In the genomic region with DNA sequence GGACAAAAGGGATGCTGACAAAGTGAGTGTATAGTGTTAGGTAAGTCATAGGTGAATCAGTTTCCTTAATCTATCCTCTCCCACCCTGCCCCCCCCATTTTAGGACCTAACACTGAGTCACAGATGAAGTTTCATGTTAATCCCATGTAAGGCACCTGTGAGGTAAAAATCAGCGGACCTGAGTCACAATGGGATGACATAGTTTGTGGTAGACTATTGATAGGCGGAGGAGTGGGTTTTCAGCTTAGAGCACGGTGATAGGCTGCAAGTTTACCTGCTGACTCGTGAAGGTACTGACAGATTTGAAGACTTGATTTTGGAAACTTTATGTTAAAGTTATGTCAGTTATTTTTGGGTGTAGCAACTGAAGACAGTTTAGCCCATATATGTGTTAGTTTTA, we compare ENCODE assay signal across 8 cellular contexts. TPM values are rescaled to one million over a fixed set of nuclear protein-coding genes. Genes with fewer than 3 reads are reported as not detected.
DNase-seq lines count a peak whose midpoint lies in the region; ATAC-seq and TF ChIP-seq lines count a peak whose summit lies in the region.

No MANE protein-coding gene starts in this region.

- ATAC-seq in psoas muscle (no peak), GM21381 (IDR thresholded peaks at IDR 0.05; ENCODE audit: unreplicated experiment) (no peak)

- H3K4me3 ChIP-seq in esophagus (ENCODE audit: low read depth in 1 of 2, low read length in 2 of 2) (peak overlapping the region; percentile 84 to 89), psoas muscle (peak overlapping the region; percentile 91)

- H3K27ac Mint-ChIP-seq in activated CD4-positive, alpha-beta memory T cell treated with anti-CD3 and anti-CD28 coated beads for 36 hours: peak overlapping the region; percentile 96

- intact Hi-C loops in activated CD4-positive, alpha-beta memory T cell treated with anti-CD3 and anti-CD28 coated beads for 36 hours (cut with micrococcal nuclease): loop anchor here (1.0 to 10.0 kb wide), 12 partner anchors 69 to 1511 kb away; partner anchors contain the start of genes ACBD6, FAM20B, IER5 and QSOX1
- intact Hi-C loops in psoas muscle (cut with DNase I): loop anchor here (2.0 to 10.0 kb wide), 2 partner anchors 71 to 291 kb away; partner anchors contain the start of gene CEP350 (in 2 of the 2)

- H3K27me3 ChIP-seq in esophagus (ENCODE audit: control insufficient read depth in 1 of 2, insufficient read depth in 2 of 2, low read length in 2 of 2) (no peaks in the 10 kb centered on the region), psoas muscle (ENCODE audit: insufficient read depth in 3 of 3, low read length in 2 of 3) (no peaks in the 10 kb centered on the region)

- no peaks in the 10 kb centered on the region for H3K27me3 Mint-ChIP-seq in activated CD4-positive, alpha-beta memory T cell treated with anti-CD3 and anti-CD28 coated beads for 36 hours

- H3K9me3 Mint-ChIP-seq in activated CD4-positive, alpha-beta memory T cell treated with anti-CD3 and anti-CD28 coated beads for 36 hours: no peaks in the 10 kb centered on the region

- H3K4me1 ChIP-seq in esophagus (ENCODE audit: control insufficient read depth in 2 of 2, insufficient read depth in 2 of 2, low read length in 1 of 2): no peaks in the 10 kb centered on the region
- peaks cover 53% of the 10 kb centered on the region for H3K4me1 ChIP-seq in psoas muscle

- H3K36me3 Mint-ChIP-seq in activated CD4-positive, alpha-beta memory T cell treated with anti-CD3 and anti-CD28 coated beads for 36 hours: peaks cover 18% of the 10 kb centered on the region

- H3K9me3 ChIP-seq in esophagus (ENCODE audit: control insufficient read depth in 2 of 2, insufficient read depth in 1 of 2, low read depth in 1 of 2, low read length in 1 of 2) (no peaks in the 10 kb centered on the region), psoas muscle (no peaks in the 10 kb centered on the region)

- CTCF ChIA-PET in activated CD4-positive, alpha-beta memory T cell treated with anti-CD3 and anti-CD28 coated beads for 36 hours (lab: Charles Lee): interaction anchor here (0.7 to 3.2 kb wide), 4 partner anchors 40 to 293 kb away, joined by 3 to 11 read pairs (median 4); no protein-coding TSS in a partner anchor

- peak overlapping the region; percentile 86 for H3K4me3 Mint-ChIP-seq in activated CD4-positive, alpha-beta memory T cell treated with anti-CD3 and anti-CD28 coated beads for 36 hours

- peak; percentile 54 for DNase-seq in HPDE6-E6E7 (ENCODE audit: extremely low spot score)
- peak; percentile 81 for DNase-seq in activated CD4-positive, alpha-beta memory T cell treated with anti-CD3 and anti-CD28 coated beads for 36 hours
- no peak for DNase-seq in psoas muscle
- no peak for DNase-seq in COLO829 (ENCODE audit: low spot score)
- no peak for DNase-seq in NCI-H2196 (lab: John Stamatoyannopoulos, UW; ENCODE audit: unreplicated experiment)

- H3K4me1 Mint-ChIP-seq in activated CD4-positive, alpha-beta memory T cell treated with anti-CD3 and anti-CD28 coated beads for 36 hours (ENCODE audit: low read depth): peaks cover 45% of the 10 kb centered on the region

- no peak for TF ChIP-seq CTCF in psoas muscle (IDR thresholded peaks at IDR 0.05)

- H3K36me3 ChIP-seq in esophagus (ENCODE audit: control insufficient read depth in 2 of 2, insufficient read depth in 2 of 2, low read length in 1 of 2): peaks cover 0 to 3% of the 10 kb centered on the region in 2 donors
- peaks cover 0 to 49% of the 10 kb centered on the region in 2 donors for H3K36me3 ChIP-seq in psoas muscle (ENCODE audit: insufficient read depth in 1 of 2, low read depth in 1 of 2)

- H3K27ac ChIP-seq in esophagus (ENCODE audit: low read depth in 2 of 2, low read length in 1 of 2): peak overlapping the region; percentile 99
- H3K27ac ChIP-seq in psoas muscle: peak overlapping the region; percentile 99

- POLR2A ChIA-PET in activated CD4-positive, alpha-beta memory T cell treated with anti-CD3 and anti-CD28 coated beads for 36 hours (lab: Charles Lee): interaction anchor here (0.8 to 1.6 kb wide), 3 partner anchors 10 to 71 kb away, joined by 3 to 5 read pairs (median 4); partner anchors contain the start of gene CEP350

- 8 to 16% methylated on average over 4 of the region's 4 CpGs for WGBS in esophagus, 2 donors
- WGBS in psoas muscle, 3 donors: 24 to 27% (median 27%) methylated on average over 4 of the region's 4 CpGs

- TF ChIP-seq POLR2A in GM15510 (IDR thresholded peaks at IDR 0.05; ENCODE audit: borderline replicate concordance, extremely low read depth, insufficient read length): peak; percentile 20

RNA-seq across cellular contexts. Expression of gene TOR1AIP1, which starts 1.7 kb away (rescaled TPM):
- total RNA-seq in activated CD4-positive, alpha-beta memory T cell treated with anti-CD3 and anti-CD28 coated beads for 36 hours: 10 to 100 TPM; 57.4 to 57.7 TPM
- polyA plus RNA-seq in esophagus (10 to 100 TPM; 13.8 to 19.5 TPM), psoas muscle (10 to 100 TPM; 15.5 to 33.4 (median 30.8) TPM)
- 10 to 100 TPM; 35.1 to 59.6 (median 53.3) TPM for total RNA-seq in psoas muscle

RNA-seq across cellular contexts. Expression of gene TOR1AIP2, which starts 6.1 kb away (rescaled TPM):
- total RNA-seq in activated CD4-positive, alpha-beta memory T cell treated with anti-CD3 and anti-CD28 coated beads for 36 hours: 10 to 100 TPM; 42.3 to 45.9 TPM
- polyA plus RNA-seq in esophagus (10 to 100 TPM in 1 of 2 donors, 1 to 10 TPM in 1; 8.1 to 20.6 TPM), psoas muscle (10 to 100 TPM; 10.9 to 57.2 (median 27.3) TPM)
- 10 to 100 TPM; 56.4 to 98.3 (median 67.5) TPM for total RNA-seq in psoas muscle

Comparison
In these comparisons a context has a peak if more than half of its experiments do, and no peak if none do; other contexts are left out.
1. DNase-seq: peak in HPDE6-E6E7 (single experiment) and activated CD4-positive, alpha-beta memory T cell treated with anti-CD3 and anti-CD28 coated beads for 36 hours (single experiment); none in psoas muscle (0 of 2), COLO829 (single experiment) and NCI-H2196 (single experiment).